8 cellular contexts compared by ENCODE assay signal in genomic region chr3:17219593-17219992, GRCh38.
"Had no signal": no experiment of that assay in that cellular context is flagged by ENCODE, and none has a peak within 500 bp of the region (broad histone marks: within the 10 kb centered on the region; RNA-seq: fewer than 3 reads in every experiment).

No MANE protein-coding gene starts in this region.

- H3K9me3 ChIP-seq: HAP-1 had no signal

- H3K4me1 ChIP-seq: HAP-1 had no signal

- H3K27ac Mint-ChIP-seq: GM23338, H9, HFFc6 had no signal

- H3K4me3 Mint-ChIP-seq: GM23338, H9, HFFc6 had no signal

- H3K9ac ChIP-seq: GM23248 had no signal

- H2AFZ ChIP-seq: GM23248, GM23338 had no signal

- H3K27ac ChIP-seq: GM23248 had no signal

- H3K36me3 ChIP-seq: HAP-1 had no signal

- H3K4me3 ChIP-seq: GM23248, GM23338, HAP-1 had no signal

- H3K9me3 Mint-ChIP-seq: GM23338, HFFc6 had no signal

- H3K4me1 Mint-ChIP-seq: GM23338, H9 had no signal

- H3K4me2 ChIP-seq: GM23338 had no signal

- DNase-seq: GM23248, GOT3, H7, H9, HCEC 1CT, HFFc6 had no signal
